In genomic region chr16:46974352-46974751, GRCh38 we compare ENCODE assay signal across 1 cellular context.
A peak's percentile ranks its signal among the peaks of the same experiment; 100 is the strongest.
TF ChIP-seq lines count a peak whose summit lies in the region.

No MANE protein-coding gene starts in this region.

TF ChIP-seq in GM12878, 131 proteins besides CTCF, POLR2A, EP300 and RAD21 (continues in another document):
- TF ChIP-seq SMARCA5 (IDR thresholded peaks at IDR 0.05), result 0 out of 2 replicates have a peak, but pooled peaks have one; percentile 23
- TF ChIP-seq ZBTB33 (IDR thresholded peaks at IDR 0.05), result no peak
- peak; percentile 41; the same call in 1 of the 2 replicates for TF ChIP-seq ATF2 (IDR thresholded peaks at IDR 0.05; ENCODE audit: low read length)
- no peak for TF ChIP-seq ATF3 (IDR thresholded peaks at IDR 0.05; ENCODE audit: borderline replicate concordance, extremely low read depth, low read depth, low read length)
- no peak for TF ChIP-seq NFXL1 (IDR thresholded peaks at IDR 0.05; ENCODE audit: borderline replicate concordance)
- TF ChIP-seq YBX1 (IDR thresholded peaks at IDR 0.05), result no peak
- TF ChIP-seq ZNF207 (IDR thresholded peaks at IDR 0.05; ENCODE audit: borderline replicate concordance), result no peak
- TF ChIP-seq MTA3 (IDR thresholded peaks at IDR 0.05; ENCODE audit: borderline replicate concordance, low read length), result no peak
- no peak for TF ChIP-seq HDAC6 (IDR thresholded peaks at IDR 0.05; ENCODE audit: unreplicated experiment)
- peak; percentile 45 for TF ChIP-seq ZNF687 (IDR thresholded peaks at IDR 0.05)
- TF ChIP-seq BCL11A (IDR thresholded peaks at IDR 0.05; ENCODE audit: low read depth, low read length), result no peak
- no peak for TF ChIP-seq HSF1 (IDR thresholded peaks at IDR 0.05; ENCODE audit: low read depth, low read length)
- TF ChIP-seq RAD51 (IDR thresholded peaks at IDR 0.05), result peak; percentile 91
- no peak; the same call in 1 of the 2 replicates for TF ChIP-seq MAX (IDR thresholded peaks at IDR 0.05; ENCODE audit: low read depth, low read length)
- no peak for TF ChIP-seq MTA2 (IDR thresholded peaks at IDR 0.05; ENCODE audit: low read depth)
- TF ChIP-seq CREB1 (IDR thresholded peaks at IDR 0.05; ENCODE audit: low read depth), result no peak
- no peak for TF ChIP-seq MEF2B (IDR thresholded peaks at IDR 0.05; ENCODE audit: partially characterized antibody, poor library complexity, severe bottlenecking)
- TF ChIP-seq CHD2 (IDR thresholded peaks at IDR 0.05; ENCODE audit: borderline replicate concordance, low read depth, low read length), result no peak
- no peak for TF ChIP-seq MEF2A (IDR thresholded peaks at IDR 0.05; ENCODE audit: insufficient read depth, low read depth, low read length)
- no peak for TF ChIP-seq STAT3 (IDR thresholded peaks at IDR 0.05; ENCODE audit: low read depth, low read length)
- TF ChIP-seq ETV6 (conservative IDR thresholded peaks at IDR 0.05 in 1 of 2, IDR thresholded peaks at IDR 0.05 in 1 of 2; ENCODE audit: borderline replicate concordance in 1 of 2, low read depth in 1 of 2), result no peak
- peak; percentile 17; the same call in 1 of the 2 replicates for TF ChIP-seq BACH1 (IDR thresholded peaks at IDR 0.05; ENCODE audit: borderline replicate concordance)
- TF ChIP-seq FOXM1 (IDR thresholded peaks at IDR 0.05; ENCODE audit: low read depth, low read length), result no peak
- TF ChIP-seq CHD1 (IDR thresholded peaks at IDR 0.05; ENCODE audit: low read depth, low read length), result no peak
- TF ChIP-seq RELA (IDR thresholded peaks at IDR 0.05; ENCODE audit: borderline replicate concordance, partially characterized antibody), result no peak
- TF ChIP-seq YY1 (IDR thresholded peaks at IDR 0.05; ENCODE audit: low read depth, low read length), result no peak
- TF ChIP-seq MYB (IDR thresholded peaks at IDR 0.05; ENCODE audit: borderline replicate concordance, low read depth, low read length), result no peak
- TF ChIP-seq PBX3 (IDR thresholded peaks at IDR 0.05; ENCODE audit: insufficient replicate concordance, low read depth, low read length), result no peak
- TF ChIP-seq ZBTB11 (CRISPR knock-in tag; IDR thresholded peaks at IDR 0.05), result no peak
- no peak for TF ChIP-seq SPI1 (IDR thresholded peaks at IDR 0.05; ENCODE audit: borderline replicate concordance, insufficient read depth, low read depth, low read length)
- no peak for TF ChIP-seq GABPA (IDR thresholded peaks at IDR 0.05; ENCODE audit: low read depth)
- TF ChIP-seq RB1 (IDR thresholded peaks at IDR 0.05; ENCODE audit: borderline replicate concordance), result no peak
- TF ChIP-seq SKIL (IDR thresholded peaks at IDR 0.05; ENCODE audit: low read depth, poor library complexity, severe bottlenecking), result no peak
- TF ChIP-seq IRF4 (IDR thresholded peaks at IDR 0.05; ENCODE audit: low read depth, low read length), result no peak
- TF ChIP-seq ZBTB40 (IDR thresholded peaks at IDR 0.05; ENCODE audit: borderline replicate concordance), result no peak
- TF ChIP-seq KDM1A (IDR thresholded peaks at IDR 0.05; ENCODE audit: borderline replicate concordance), result no peak
- TF ChIP-seq NRF1 (conservative IDR thresholded peaks at IDR 0.05; ENCODE audit: low read depth, low read length), result no peak
- TF ChIP-seq BRCA1 (IDR thresholded peaks at IDR 0.05; ENCODE audit: low read depth, low read length), result no peak
- TF ChIP-seq ASH2L (IDR thresholded peaks at IDR 0.05; ENCODE audit: borderline replicate concordance, low read depth), result no peak
